ENCODE assay signal across 25 cellular contexts in genomic region chr22:31378123-31378522, GRCh38. TPM values are rescaled to one million over a fixed set of nuclear protein-coding genes. Genes with fewer than 3 reads are reported as not detected.
DNase-seq lines count a peak whose midpoint lies in the region; ATAC-seq and TF ChIP-seq lines count a peak whose summit lies in the region.
"Had no signal": no experiment of that assay in that cellular context is flagged by ENCODE, and none has a peak within 500 bp of the region (broad histone marks: within the 10 kb centered on the region; RNA-seq: fewer than 3 reads in every experiment).

No MANE protein-coding gene starts in this region.

- H3K4me1 ChIP-seq in adipocyte (ENCODE audit: control insufficient read depth, insufficient read depth, low read length) (peaks cover 12% of the 10 kb centered on the region), MM.1S (ENCODE audit: low read length) (0 out of 2 replicates have a peak, but pooled peaks cover 4% of the 10 kb centered on the region)
- H3K4me1 ChIP-seq: Caco-2, esophagus muscularis mucosa, spleen had no signal

- H3K4me3 Mint-ChIP-seq in nephron progenitor cell: no peak overlapping the region
- H3K4me3 Mint-ChIP-seq: dendritic cell treated with granulocyte-macrophage colony-stimulating factor and Interleukin-4, amounts not matched to agents 40 ng/mL and 50 ng/mL, for 4 days; endodermal cell; naive thymus-derived CD8-positive, alpha-beta T cell had no signal

- CTCF ChIA-PET in BJ (lab: Yijun Ruan, JAX): interaction anchor here (1.6 to 2.4 kb wide), 2 partner anchors 19 to 73 kb away, joined by 3 to 8 read pairs; no protein-coding TSS in a partner anchor

- H3K9me3 Mint-ChIP-seq in nephron progenitor cell: no peaks in the 10 kb centered on the region
- H3K9me3 Mint-ChIP-seq: dendritic cell treated with granulocyte-macrophage colony-stimulating factor and Interleukin-4, amounts not matched to agents 40 ng/mL and 50 ng/mL, for 4 days; endodermal cell; naive thymus-derived CD8-positive, alpha-beta T cell had no signal

- intact Hi-C loops in posterior vena cava (cut with DNase I): no loop called here

- no peaks in the 10 kb centered on the region for H3F3A ChIP-seq in MM.1S (ENCODE audit: insufficient read depth, low read length)

- no peaks in the 10 kb centered on the region for H4K20me1 ChIP-seq in MM.1S (ENCODE audit: insufficient read depth, low read length)

- ATAC-seq in HG02798 (IDR thresholded peaks at IDR 0.05; ENCODE audit: poor library complexity, unreplicated experiment): no peak
- ATAC-seq: GM12878; naive thymus-derived CD8-positive, alpha-beta T cell had no signal

- no peak overlapping the region for H3K4me2 ChIP-seq in MM.1S (ENCODE audit: low read depth, low read length)

- H3K9ac ChIP-seq in adipocyte (ENCODE audit: low read length): peak overlapping the region; percentile 65
- no peak overlapping the region for H3K9ac ChIP-seq in MM.1S (ENCODE audit: low read length)

- no peaks in the 10 kb centered on the region for H3K4me1 Mint-ChIP-seq in nephron progenitor cell
- H3K4me1 Mint-ChIP-seq: endodermal cell; naive thymus-derived CD8-positive, alpha-beta T cell had no signal

- H3K27me3 ChIP-seq in BJ (ENCODE audit: control insufficient read depth, insufficient read depth, low read length) (peaks cover 2% of the 10 kb centered on the region), adipocyte (replicated peaks; ENCODE audit: control insufficient read depth, insufficient read depth, low read length) (no peaks in the 10 kb centered on the region), MM.1S (replicated peaks; ENCODE audit: insufficient read depth, low read length) (no peaks in the 10 kb centered on the region)
- H3K27me3 ChIP-seq: esophagus muscularis mucosa, spleen, upper lobe of left lung had no signal

- H3K27me3 Mint-ChIP-seq in nephron progenitor cell (ENCODE audit: low read depth, poor library complexity): peaks cover 16% of the 10 kb centered on the region
- H3K27me3 Mint-ChIP-seq: dendritic cell treated with granulocyte-macrophage colony-stimulating factor and Interleukin-4, amounts not matched to agents 40 ng/mL and 50 ng/mL, for 4 days; naive thymus-derived CD8-positive, alpha-beta T cell had no signal

- H3K36me3 ChIP-seq in BJ (ENCODE audit: control insufficient read depth, insufficient read depth, low read length) (no peaks in the 10 kb centered on the region), adipocyte (ENCODE audit: control insufficient read depth, insufficient read depth, low read length, severe bottlenecking) (no peaks in the 10 kb centered on the region), MM.1S (replicated peaks; ENCODE audit: insufficient read depth, low read length) (no peaks in the 10 kb centered on the region)
- H3K36me3 ChIP-seq: esophagus muscularis mucosa, spleen, upper lobe of left lung had no signal

- H3K9me2 ChIP-seq in MM.1S (replicated peaks; ENCODE audit: insufficient read depth, low read length): no peaks in the 10 kb centered on the region

- POLR2A ChIA-PET in BJ (lab: Charles Lee): no interaction called here

- no peak overlapping the region for H3K27ac ChIP-seq in MM.1S (ENCODE audit: low read length)
- H3K27ac ChIP-seq: C4-2B, esophagus muscularis mucosa, spleen, upper lobe of left lung had no signal

- DNase-seq in BJ (ENCODE audit: low read depth) (peak; percentile 2), adipocyte (ENCODE audit: low read depth) (peak; percentile 84), fibroblast of peridontal ligament (ENCODE audit: extremely low read depth) (peak; percentile 64), nephron progenitor cell (no peak), posterior vena cava (ENCODE audit: low spot score) (no peak), HK-2 (ENCODE audit: unreplicated experiment) (no peak), MM.1S (no peak)
- DNase-seq: ACHN; activated CD4-positive, alpha-beta T cell treated with anti-CD3 and anti-CD28 coated beads for 4 hours; activated T-cell treated with anti-CD3 and anti-CD28 coated beads, Interleukin-2, amount 50 U/mL, for 1 hour; Caco-2; DND-41; endodermal cell; naive thymus-derived CD8-positive, alpha-beta T cell; NCI-H1694; NCI-H446 treated with DMSO at 0.1 percent for 48 hours; RPMI8226; spleen; T-helper 2 cell; upper lobe of left lung had no signal

- TF ChIP-seq CTCF in BJ (IDR thresholded peaks at IDR 0.05; ENCODE audit: insufficient read depth, low read depth, low read length) (no peak), nephron progenitor cell (IDR thresholded peaks at IDR 0.05) (no peak), MM.1S (IDR thresholded peaks at IDR 0.05; ENCODE audit: low read length) (no peak)

- H3K9me3 ChIP-seq in adipocyte (ENCODE audit: control insufficient read depth, low read length): no peaks in the 10 kb centered on the region
- no peaks in the 10 kb centered on the region for H3K9me3 ChIP-seq in MM.1S (replicated peaks; ENCODE audit: insufficient read depth, low read length)
- H3K9me3 ChIP-seq: Caco-2, esophagus muscularis mucosa, spleen, upper lobe of left lung had no signal

- H3K79me2 ChIP-seq in MM.1S (ENCODE audit: low read length): no peaks in the 10 kb centered on the region

- H2AFZ ChIP-seq in MM.1S (ENCODE audit: low read length): no peak overlapping the region

- H3K4me3 ChIP-seq in BJ (ENCODE audit: low read depth, low read length) (no peak overlapping the region), adipocyte (ENCODE audit: low read length) (peak overlapping the region; percentile 42), MM.1S (ENCODE audit: low read length) (no peak overlapping the region)
- H3K4me3 ChIP-seq: esophagus muscularis mucosa, GM12878, spleen, upper lobe of left lung had no signal

- H3K27ac Mint-ChIP-seq in nephron progenitor cell: peak overlapping the region; percentile 51
- H3K27ac Mint-ChIP-seq: dendritic cell treated with granulocyte-macrophage colony-stimulating factor and Interleukin-4, amounts not matched to agents 40 ng/mL and 50 ng/mL, for 4 days; endodermal cell; naive thymus-derived CD8-positive, alpha-beta T cell had no signal

- no peaks in the 10 kb centered on the region for H3K36me3 Mint-ChIP-seq in nephron progenitor cell (ENCODE audit: low read depth)
- H3K36me3 Mint-ChIP-seq: naive thymus-derived CD8-positive, alpha-beta T cell had no signal

RNA-seq across cellular contexts. Expression of gene DRG1, which starts 21.3 kb away (rescaled TPM):
- 70.8 and 100 TPM in 2 replicates for polyA plus RNA-seq in BJ (2011; rRNA removed)
- 35.2 and 48.1 TPM in 2 replicates for polyA minus RNA-seq in BJ (2011; rRNA and poly(A)+ RNA removed)
- 10 to 100 TPM; 37.8 to 40.3 TPM for total RNA-seq in posterior vena cava

RNA-seq across cellular contexts. Expression of gene PATZ1, which starts 32.0 kb away (rescaled TPM):
- polyA plus RNA-seq in BJ (2011; rRNA removed): 6.2 and 10.1 TPM in 2 replicates
- 12.9 and 15.8 TPM in 2 replicates for polyA minus RNA-seq in BJ (2011; rRNA and poly(A)+ RNA removed)
- total RNA-seq in posterior vena cava: 10 to 100 TPM; 10.8 to 14.9 TPM

Comparison
In these comparisons a context has a peak if more than half of its experiments do, and no peak if none do; other contexts are left out.
1. DNase-seq: peak in BJ (single experiment), adipocyte (single experiment) and fibroblast of peridontal ligament (single experiment); none in nephron progenitor cell (single experiment), posterior vena cava (single experiment), HK-2 (single experiment) and MM.1S (single experiment).